8 cellular contexts compared by ENCODE assay signal in genomic region chr15:64893481-64894394, GRCh38. TPM values are rescaled to one million over a fixed set of nuclear protein-coding genes. Genes with fewer than 3 reads are reported as not detected.
A peak's percentile ranks its signal among the peaks of the same experiment; 100 is the strongest.
DNase-seq lines count a peak whose midpoint lies in the region; ATAC-seq, FAIRE-seq and TF ChIP-seq lines count a peak whose summit lies in the region.

No MANE protein-coding gene starts in this region.

- peak overlapping the region; percentile 76 for H3K4me3 ChIP-seq in CD4-positive, CD25-positive, alpha-beta regulatory T cell (ENCODE audit: low read depth, low read length)
- H3K4me3 ChIP-seq in HL-60 (replicated peaks; ENCODE audit: insufficient read depth, low read length) (peak overlapping the region; percentile 32), astrocyte (ENCODE audit: insufficient read depth, low read depth, low read length) (peak overlapping the region; percentile 25), vagina (peak overlapping the region; percentile 33 to 40)

- peak in 1 of 2 donors; percentile 46 for TF ChIP-seq POLR2A in vagina (IDR thresholded peaks at IDR 0.05)

- peaks cover 64% of the 10 kb centered on the region for H3K4me1 ChIP-seq in CD4-positive, CD25-positive, alpha-beta regulatory T cell (ENCODE audit: control insufficient read depth, insufficient read depth, low read length, poor library complexity, severe bottlenecking)
- H3K4me1 ChIP-seq in astrocyte (ENCODE audit: insufficient read depth, low read length) = peaks cover 20% of the 10 kb centered on the region
- H3K4me1 ChIP-seq in vagina = peaks cover 50% of the 10 kb centered on the region

- H3K27me3 Mint-ChIP-seq in CD4-positive, CD25-positive, alpha-beta regulatory T cell = no peaks in the 10 kb centered on the region
- no peaks in the 10 kb centered on the region for H3K27me3 Mint-ChIP-seq in T-helper 2 cell treated with Interferon-gamma antibody and Interleukin-4, amounts not matched to agents 5 μg/mL and 100 μg/mL, for 36 hours (ENCODE audit: low read depth)
- no peaks in the 10 kb centered on the region for H3K27me3 Mint-ChIP-seq in astrocyte (ENCODE audit: low read depth, unreplicated experiment)

- H3K9ac ChIP-seq in astrocyte (ENCODE audit: low read length) = peak overlapping the region; percentile 33

- peaks cover 8 to 71% (median 54%) of the 10 kb centered on the region in 4 donors for H3K4me1 Mint-ChIP-seq in CD4-positive, CD25-positive, alpha-beta regulatory T cell
- H3K4me1 Mint-ChIP-seq in T-helper 2 cell treated with Interferon-gamma antibody and Interleukin-4, amounts not matched to agents 5 μg/mL and 100 μg/mL, for 36 hours (ENCODE audit: low read depth) = peaks cover 67% of the 10 kb centered on the region
- H3K4me1 Mint-ChIP-seq in astrocyte (ENCODE audit: low read depth, unreplicated experiment) = peaks cover 42% of the 10 kb centered on the region

- H4K20me1 ChIP-seq in astrocyte (ENCODE audit: insufficient read depth, low read length) = no peaks in the 10 kb centered on the region

- TF ChIP-seq CTCF in HL-60 (IDR thresholded peaks at IDR 0.05; ENCODE audit: insufficient read depth, low read length) (no peak), astrocyte (IDR thresholded peaks at IDR 0.05; ENCODE audit: insufficient read depth, low read depth, low read length) (no peak), vagina (IDR thresholded peaks at IDR 0.05) (no peak)

- peak overlapping the region; percentile 81 for H2AFZ ChIP-seq in astrocyte (ENCODE audit: low read depth, low read length)

- peak overlapping the region; percentile 85 to 95 (median 89) for H3K4me3 Mint-ChIP-seq in CD4-positive, CD25-positive, alpha-beta regulatory T cell
- H3K4me3 Mint-ChIP-seq in T-helper 2 cell treated with Interferon-gamma antibody and Interleukin-4, amounts not matched to agents 5 μg/mL and 100 μg/mL, for 36 hours = peak overlapping the region; percentile 90
- peak overlapping the region; percentile 79 for H3K4me3 Mint-ChIP-seq in astrocyte (ENCODE audit: unreplicated experiment)

- no peaks in the 10 kb centered on the region for H3K79me2 ChIP-seq in astrocyte (ENCODE audit: insufficient read depth, low read length)

- ATAC-seq in CD4-positive, CD25-positive, alpha-beta regulatory T cell (ENCODE audit: low read depth in 2 of 2) = peak; percentile 77 to 79
- ATAC-seq in GM19463 (IDR thresholded peaks at IDR 0.05; ENCODE audit: unreplicated experiment) = peak; percentile 62

- no peaks in the 10 kb centered on the region for H3K36me3 Mint-ChIP-seq in CD4-positive, CD25-positive, alpha-beta regulatory T cell
- H3K36me3 Mint-ChIP-seq in T-helper 2 cell treated with Interferon-gamma antibody and Interleukin-4, amounts not matched to agents 5 μg/mL and 100 μg/mL, for 36 hours (ENCODE audit: low read depth) = no peaks in the 10 kb centered on the region
- no peaks in the 10 kb centered on the region for H3K36me3 Mint-ChIP-seq in astrocyte (ENCODE audit: low read depth, unreplicated experiment)

- H3K27ac ChIP-seq in CD4-positive, CD25-positive, alpha-beta regulatory T cell (ENCODE audit: insufficient read depth, low read length, poor library complexity, severe bottlenecking) = peak overlapping the region; percentile 98
- peak overlapping the region; percentile 86 for H3K27ac ChIP-seq in HL-60 (replicated peaks)
- no peak overlapping the region for H3K27ac ChIP-seq in astrocyte (ENCODE audit: low read depth, low read length)
- peak overlapping the region; percentile 88 for H3K27ac ChIP-seq in vagina

- H3K27ac Mint-ChIP-seq in CD4-positive, CD25-positive, alpha-beta regulatory T cell = peak overlapping the region; percentile 98 to 99 (median 99)
- peak overlapping the region; percentile 99 for H3K27ac Mint-ChIP-seq in T-helper 2 cell treated with Interferon-gamma antibody and Interleukin-4, amounts not matched to agents 5 μg/mL and 100 μg/mL, for 36 hours
- peak overlapping the region; percentile 89 for H3K27ac Mint-ChIP-seq in astrocyte (ENCODE audit: unreplicated experiment)

- no peaks in the 10 kb centered on the region for H3K9me3 ChIP-seq in CD4-positive, CD25-positive, alpha-beta regulatory T cell (ENCODE audit: control insufficient read depth in 2 of 2, low read length in 2 of 2)
- H3K9me3 ChIP-seq in astrocyte (ENCODE audit: insufficient read depth, low read depth, low read length) (no peaks in the 10 kb centered on the region), vagina (no peaks in the 10 kb centered on the region)

- H3K4me2 ChIP-seq in astrocyte (ENCODE audit: low read length) = peak overlapping the region; percentile 63

- peaks cover 0 to 3% (median 0%) of the 10 kb centered on the region in 7 donors for H3K9me3 Mint-ChIP-seq in CD4-positive, CD25-positive, alpha-beta regulatory T cell
- no peaks in the 10 kb centered on the region for H3K9me3 Mint-ChIP-seq in T-helper 2 cell treated with Interferon-gamma antibody and Interleukin-4, amounts not matched to agents 5 μg/mL and 100 μg/mL, for 36 hours
- no peaks in the 10 kb centered on the region for H3K9me3 Mint-ChIP-seq in astrocyte (ENCODE audit: unreplicated experiment)

- no peak for FAIRE-seq in astrocyte (lab: Jason Lieb, UNC)

- no peaks in the 10 kb centered on the region for H3K36me3 ChIP-seq in CD4-positive, CD25-positive, alpha-beta regulatory T cell (ENCODE audit: control insufficient read depth, insufficient read depth, low read length)
- H3K36me3 ChIP-seq in astrocyte (ENCODE audit: insufficient read depth, low read length) (no peaks in the 10 kb centered on the region), vagina (no peaks in the 10 kb centered on the region)

- H3K27me3 ChIP-seq in CD4-positive, CD25-positive, alpha-beta regulatory T cell (ENCODE audit: control insufficient read depth, insufficient read depth, low read length) = no peaks in the 10 kb centered on the region
- H3K27me3 ChIP-seq in HL-60 (ENCODE audit: insufficient read depth, poor library complexity, severe bottlenecking) (no peaks in the 10 kb centered on the region), astrocyte (ENCODE audit: insufficient read depth, low read length) (no peaks in the 10 kb centered on the region), vagina (no peaks in the 10 kb centered on the region)

- intact Hi-C loops in vagina (cut with DNase I) = no loop called here

- peak; percentile 93 to 99 (median 94) for DNase-seq in CD4-positive, CD25-positive, alpha-beta regulatory T cell
- DNase-seq in HL-60 (ENCODE audit: low read depth in 1 of 2, low spot score in 1 of 2) (peak; percentile 99 to 100), astrocyte (ENCODE audit: low read depth) (peak; percentile 93), hypothalamus (lab: John Stamatoyannopoulos, UW) (peak in 50 of 51 donors; percentile 32 to 95 (median 78)), renal cortical epithelial cell (ENCODE audit: low read depth) (peak; percentile 86), vagina (ENCODE audit: extremely low spot score in 2 of 2) (peak in 1 of 2 donors; percentile 99)
- DNase-seq in T-helper 2 cell treated with Interferon-gamma antibody and Interleukin-4, amounts not matched to agents 5 μg/mL and 100 μg/mL, for 36 hours (ENCODE audit: low spot score) = peak; percentile 99

RNA-seq across cellular contexts. Expression of gene ANKDD1A, which starts 18.0 kb away (rescaled TPM):
- total RNA-seq in CD4-positive, CD25-positive, alpha-beta regulatory T cell = 12.4 TPM
- polyA plus RNA-seq in CD4-positive, CD25-positive, alpha-beta regulatory T cell = 1 to 10 TPM in 2 of 4 donors, under 1 TPM in 2; 0.35 to 5.4 (median 0.83) TPM
- total RNA-seq in astrocyte (1.1 and 1.6 TPM in 2 replicates), renal cortical epithelial cell (0.35 and 1.1 TPM in 2 replicates), vagina (17.7 TPM)

RNA-seq across cellular contexts. Expression of gene PLEKHO2, which starts 52.0 kb away (rescaled TPM):
- 15.6 TPM for total RNA-seq in CD4-positive, CD25-positive, alpha-beta regulatory T cell
- 10 to 100 TPM; 27.2 to 33.4 (median 29.3) TPM for polyA plus RNA-seq in CD4-positive, CD25-positive, alpha-beta regulatory T cell
- total RNA-seq in astrocyte (11.5 and 12.1 TPM in 2 replicates), renal cortical epithelial cell (8.7 and 11.9 TPM in 2 replicates), vagina (34.9 TPM)

Comparison
In these comparisons a context has a peak if more than half of its experiments do, and no peak if none do; other contexts are left out.
1. H3K4me3 ChIP-seq: peak in every context shown above with its lines; median percentile 76 in CD4-positive, CD25-positive, alpha-beta regulatory T cell; 36 in vagina; 32 in HL-60; 25 in astrocyte.